ENCODE assay signal across 18 cellular contexts in genomic region chr2:173898996-173899395, GRCh38.
DNase-seq lines count a peak whose midpoint lies in the region; ATAC-seq and TF ChIP-seq lines count a peak whose summit lies in the region.
"Had no signal": no experiment of that assay in that cellular context is flagged by ENCODE, and none has a peak within 500 bp of the region (broad histone marks: within the 10 kb centered on the region; RNA-seq: fewer than 3 reads in every experiment).

No MANE protein-coding gene starts in this region.

- no peaks in the 10 kb centered on the region for H3K9me3 ChIP-seq in CD8-positive, alpha-beta memory T cell (ENCODE audit: low read length)
- no peaks in the 10 kb centered on the region for H3K9me3 ChIP-seq in psoas muscle
- H3K9me3 ChIP-seq: heart right ventricle, SK-N-SH, thoracic aorta had no signal

- WGBS in psoas muscle, 3 donors: 93 to 95% (median 95%) methylated on average over 12 of the region's 12 CpGs

- intact Hi-C loops in psoas muscle (cut with DNase I): no loop called here

- no peak overlapping the region for H3K27ac ChIP-seq in CD8-positive, alpha-beta memory T cell (ENCODE audit: low read depth, low read length)
- H3K27ac ChIP-seq in psoas muscle: no peak overlapping the region
- H3K27ac ChIP-seq: heart right ventricle, thoracic aorta had no signal

- H3K4me3 Mint-ChIP-seq in CD8-positive, alpha-beta memory T cell: peak overlapping the region; percentile 28 to 88 (median 83)
- H3K4me3 Mint-ChIP-seq in activated T-cell treated with anti-CD3 and anti-CD28 coated beads, Interleukin-2, amount 50 U/mL, for 72 hours: peak overlapping the region; percentile 31 to 59
- H3K4me3 Mint-ChIP-seq: natural killer cell treated with Interleukin-12 subunit alpha and Interleukin-12 subunit beta and Interleukin-15 and Interleukin-18, amount 100 ng/mL, for 72 hours had no signal

- H3K27me3 ChIP-seq in CD8-positive, alpha-beta memory T cell (ENCODE audit: insufficient read depth, low read length, poor library complexity, severe bottlenecking): no peaks in the 10 kb centered on the region
- H3K27me3 ChIP-seq in psoas muscle (ENCODE audit: insufficient read depth in 3 of 3, low read length in 2 of 3): no peaks in the 10 kb centered on the region
- H3K27me3 ChIP-seq: heart right ventricle had no signal

- peaks cover 1 to 3% of the 10 kb centered on the region in 2 donors for H3K27me3 Mint-ChIP-seq in CD8-positive, alpha-beta memory T cell
- no peaks in the 10 kb centered on the region for H3K27me3 Mint-ChIP-seq in activated T-cell treated with anti-CD3 and anti-CD28 coated beads, Interleukin-2, amount 50 U/mL, for 72 hours (ENCODE audit: low read depth)
- H3K27me3 Mint-ChIP-seq: natural killer cell treated with Interleukin-12 subunit alpha and Interleukin-12 subunit beta and Interleukin-15 and Interleukin-18, amount 100 ng/mL, for 72 hours had no signal

- peak; percentile 37 for ATAC-seq in GM18861 (IDR thresholded peaks at IDR 0.05; ENCODE audit: unreplicated experiment)
- ATAC-seq in HG02973 (IDR thresholded peaks at IDR 0.05; ENCODE audit: unreplicated experiment): peak; percentile 56
- peak; percentile 75 to 91 for ATAC-seq in activated T-cell treated with anti-CD3 and anti-CD28 coated beads, Interleukin-2, amount 50 U/mL, for 72 hours (replicated peaks in 1 of 2)
- no peak for ATAC-seq in HG02623 (IDR thresholded peaks at IDR 0.05; ENCODE audit: unreplicated experiment)
- no peak for ATAC-seq in omental fat pad (ENCODE audit: low FRiP score)
- no peak for ATAC-seq in psoas muscle
- ATAC-seq: natural killer cell treated with Interleukin-12 subunit alpha and Interleukin-12 subunit beta and Interleukin-15 and Interleukin-18, amount 100 ng/mL, for 72 hours; sciatic nerve had no signal

- peak overlapping the region in 6 of 8 donors; percentile 1 to 88 (median 78) for H3K27ac Mint-ChIP-seq in CD8-positive, alpha-beta memory T cell
- H3K27ac Mint-ChIP-seq in activated T-cell treated with anti-CD3 and anti-CD28 coated beads, Interleukin-2, amount 50 U/mL, for 72 hours: peak overlapping the region; percentile 26
- H3K27ac Mint-ChIP-seq: natural killer cell treated with Interleukin-12 subunit alpha and Interleukin-12 subunit beta and Interleukin-15 and Interleukin-18, amount 100 ng/mL, for 72 hours had no signal

- no peak overlapping the region for H3K4me3 ChIP-seq in CD8-positive, alpha-beta memory T cell (ENCODE audit: low read length)
- H3K4me3 ChIP-seq in psoas muscle: no peak overlapping the region
- H3K4me3 ChIP-seq: heart right ventricle, thoracic aorta had no signal

- DNase-seq in CD8-positive, alpha-beta memory T cell: peak in 2 of 5 donors; percentile 1 to 2
- DNase-seq in activated T-cell treated with anti-CD3 and anti-CD28 coated beads, Interleukin-2, amount 50 U/mL, for 72 hours: no peak
- DNase-seq in omental fat pad (ENCODE audit: low spot score) (no peak), psoas muscle (no peak), NCI-H128 (lab: John Stamatoyannopoulos, UW; ENCODE audit: unreplicated experiment) (no peak)
- DNase-seq: activated CD4-positive, CD25-positive, alpha-beta regulatory T cell; C1 segment of cervical spinal cord; H7; heart right ventricle; Kasumi-1; left colon; SK-N-SH had no signal

- POLR2A ChIA-PET in CD8-positive, alpha-beta memory T cell (lab: Charles Lee): no interaction called here

- no peaks in the 10 kb centered on the region for H3K36me3 ChIP-seq in CD8-positive, alpha-beta memory T cell (ENCODE audit: insufficient read depth, low read length)
- no peaks in the 10 kb centered on the region for H3K36me3 ChIP-seq in psoas muscle (ENCODE audit: insufficient read depth in 1 of 2, low read depth in 1 of 2)
- H3K36me3 ChIP-seq: thoracic aorta had no signal

- peaks cover 0 to 2% (median 2%) of the 10 kb centered on the region in 3 donors for H3K36me3 Mint-ChIP-seq in CD8-positive, alpha-beta memory T cell
- peaks cover 0 to 1% of the 10 kb centered on the region in 2 donors for H3K36me3 Mint-ChIP-seq in activated T-cell treated with anti-CD3 and anti-CD28 coated beads, Interleukin-2, amount 50 U/mL, for 72 hours (ENCODE audit: insufficient read depth in 2 of 2)
- H3K36me3 Mint-ChIP-seq: natural killer cell treated with Interleukin-12 subunit alpha and Interleukin-12 subunit beta and Interleukin-15 and Interleukin-18, amount 100 ng/mL, for 72 hours had no signal

- TF ChIP-seq CTCF in omental fat pad (IDR thresholded peaks at IDR 0.05) (no peak), psoas muscle (IDR thresholded peaks at IDR 0.05) (no peak)

- H3K4me1 Mint-ChIP-seq in CD8-positive, alpha-beta memory T cell: peaks cover 20 to 38% (median 30%) of the 10 kb centered on the region in 3 donors
- peaks cover 23% of the 10 kb centered on the region for H3K4me1 Mint-ChIP-seq in activated T-cell treated with anti-CD3 and anti-CD28 coated beads, Interleukin-2, amount 50 U/mL, for 72 hours (ENCODE audit: low read depth)

- no peaks in the 10 kb centered on the region for H3K9me3 Mint-ChIP-seq in CD8-positive, alpha-beta memory T cell
- H3K9me3 Mint-ChIP-seq in activated T-cell treated with anti-CD3 and anti-CD28 coated beads, Interleukin-2, amount 50 U/mL, for 72 hours: peaks cover 0 to 4% of the 10 kb centered on the region in 2 donors
- H3K9me3 Mint-ChIP-seq: natural killer cell treated with Interleukin-12 subunit alpha and Interleukin-12 subunit beta and Interleukin-15 and Interleukin-18, amount 100 ng/mL, for 72 hours had no signal

- CTCF ChIA-PET in CD8-positive, alpha-beta memory T cell (lab: Charles Lee): no interaction called here

- H3K4me1 ChIP-seq in CD8-positive, alpha-beta memory T cell (ENCODE audit: insufficient read depth, low read length): no peaks in the 10 kb centered on the region
- H3K4me1 ChIP-seq in psoas muscle: no peaks in the 10 kb centered on the region

Comparison
In these comparisons a context has a peak if more than half of its experiments do, and no peak if none do; other contexts are left out.
1. ATAC-seq: peak in GM18861 (single experiment), HG02973 (single experiment) and activated T-cell treated with anti-CD3 and anti-CD28 coated beads, Interleukin-2, amount 50 U/mL, for 72 hours (2 of 2); none in HG02623 (single experiment), omental fat pad (single experiment) and psoas muscle (0 of 4).